Comparison of ENCODE assay signal across 17 cellular contexts in the genomic region with DNA sequence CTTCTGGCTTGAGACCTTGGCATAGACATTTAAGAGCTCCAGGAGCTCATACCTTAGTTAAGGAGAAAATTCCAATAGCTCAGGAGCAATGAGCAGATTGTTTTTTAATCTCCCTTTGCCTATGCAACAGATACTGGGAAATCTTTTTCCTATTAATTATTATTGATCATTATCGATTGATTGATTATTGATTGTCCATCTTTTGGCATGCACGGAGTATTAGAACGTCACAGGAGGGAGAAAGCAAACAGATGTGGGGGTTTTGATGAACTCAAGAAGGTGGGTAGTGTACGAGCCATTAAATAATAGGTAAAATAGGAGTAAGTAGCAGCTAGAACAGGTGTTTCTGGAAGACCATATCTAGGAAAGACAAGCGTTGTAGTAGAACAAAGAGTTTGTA.
A peak's percentile ranks its signal among the peaks of the same experiment; 100 is the strongest.
DNase-seq lines count a peak whose midpoint lies in the region; ATAC-seq, FAIRE-seq and TF ChIP-seq lines count a peak whose summit lies in the region.
"Had no signal": no experiment of that assay in that cellular context is flagged by ENCODE, and none has a peak within 500 bp of the region (broad histone marks: within the 10 kb centered on the region; RNA-seq: fewer than 3 reads in every experiment).

No MANE protein-coding gene starts in this region.

- H4K20me1 ChIP-seq in KMS-11 (ENCODE audit: insufficient read depth), result no peaks in the 10 kb centered on the region
- no peaks in the 10 kb centered on the region for H4K20me1 ChIP-seq in GM12878 (ENCODE audit: control insufficient read depth, insufficient read depth)
- no peaks in the 10 kb centered on the region for H4K20me1 ChIP-seq in neural progenitor cell (ENCODE audit: low read depth)

- no peak for FAIRE-seq in GM12878 (lab: Jason Lieb, UNC)
- FAIRE-seq: A549 had no signal

- peaks cover 6% of the 10 kb centered on the region for H3K9me3 Mint-ChIP-seq in neural progenitor cell
- H3K9me3 Mint-ChIP-seq: CD4-positive, alpha-beta T cell; H9 had no signal

- H3K9me3 ChIP-seq in GM12878 (replicated peaks; ENCODE audit: control insufficient read depth, insufficient read depth, low read length) (no peaks in the 10 kb centered on the region), neural progenitor cell (ENCODE audit: low read depth) (no peaks in the 10 kb centered on the region)
- H3K9me3 ChIP-seq: A549, Caco-2 had no signal

- no peak for TF ChIP-seq POLR2A in GM12878 (IDR thresholded peaks at IDR 0.05; ENCODE audit: low read depth, low read length)

- H3K36me3 ChIP-seq in KMS-11 (ENCODE audit: insufficient read depth) (no peaks in the 10 kb centered on the region), GM12878 (ENCODE audit: control insufficient read depth in 2 of 2, insufficient read depth in 2 of 2, low read length in 1 of 2) (no peaks in the 10 kb centered on the region), neural progenitor cell (no peaks in the 10 kb centered on the region)

- H3K27me3 ChIP-seq in KMS-11 (ENCODE audit: insufficient read depth, low read depth) (no peaks in the 10 kb centered on the region), GM12878 (replicated peaks in 1 of 2; ENCODE audit: control insufficient read depth in 2 of 2, insufficient read depth in 2 of 2, low read length in 1 of 2) (0 out of 4 replicates have a peak, but pooled peaks cover 0 to 2% of the 10 kb centered on the region in 2 experiments), neural progenitor cell (no peaks in the 10 kb centered on the region)

- H3K4me3 ChIP-seq in KMS-11 (IDR thresholded peaks at IDR 0.05; ENCODE audit: insufficient read depth, low read depth, low read length), result no peak overlapping the region
- no peak overlapping the region for H3K4me3 ChIP-seq in GM12878
- no peak overlapping the region for H3K4me3 ChIP-seq in neural progenitor cell
- H3K4me3 ChIP-seq: A549 had no signal

- H3K4me3 Mint-ChIP-seq in neural progenitor cell, result no peak overlapping the region
- H3K4me3 Mint-ChIP-seq: CD4-positive, alpha-beta T cell; H9 had no signal

- 28% methylated on average over 5 of the region's 5 CpGs for WGBS in GM12878 (ENCODE audit: insufficient coverage, insufficient replicate concordance, low lambda C conversion rate, missing lambda C conversion rate)

- POLR2A ChIA-PET in GM12878 (lab: Charles Lee), result no interaction called here

- H3K4me2 ChIP-seq in KMS-11, result peak overlapping the region; percentile 49
- no peak overlapping the region for H3K4me2 ChIP-seq in GM12878 (ENCODE audit: control insufficient read depth, insufficient read depth)
- H3K4me2 ChIP-seq in neural progenitor cell, result no peak overlapping the region
- H3K4me2 ChIP-seq: A549 had no signal

- CTCF ChIA-PET in GM12878 (lab: Yijun Ruan, JAX), result interaction anchor here (0.6 to 2.3 kb wide), 9 partner anchors 10 to 1662 kb away, joined by 3 to 12 read pairs (median 5); no protein-coding TSS in a partner anchor

- in situ Hi-C loops in GM12878 (cut with MboI), result no loop called here

- no peaks in the 10 kb centered on the region for H3F3A ChIP-seq in neural progenitor cell (ENCODE audit: low read depth)

- SMC1A ChIA-PET in GM12878 (lab: Charles Lee; ENCODE audit: uncharacterized antibody, unreplicated experiment), result interaction anchor here (0.9 to 1.5 kb wide), 2 partner anchors 30 to 46 kb away, joined by 3 to 4 read pairs; no protein-coding TSS in a partner anchor

- peaks cover 33% of the 10 kb centered on the region for H3K4me1 Mint-ChIP-seq in neural progenitor cell

- H3K27ac Mint-ChIP-seq in neural progenitor cell, result peak overlapping the region; percentile 20
- H3K27ac Mint-ChIP-seq: CD4-positive, alpha-beta T cell; H9 had no signal

- no peak for TF ChIP-seq RAD21 in GM12878 (IDR thresholded peaks at IDR 0.05; ENCODE audit: insufficient read depth, low read depth, low read length)

- RAD21 ChIA-PET in GM12878 (lab: Charles Lee; ENCODE audit: unreplicated experiment), result interaction anchor here (0.6 to 1.8 kb wide), 2 partner anchors 46 to 1663 kb away, joined by 3 to 7 read pairs; no protein-coding TSS in a partner anchor

- H3K27ac ChIP-seq in KMS-11 (no peak overlapping the region), GM12878 (ENCODE audit: control insufficient read depth, insufficient read depth) (no peak overlapping the region), neural progenitor cell (no peak overlapping the region)
- H3K27ac ChIP-seq: 22Rv1, A549, C4-2B had no signal

- BruUV-seq in GM12878 (replicated peaks; lab: Mats Ljungman, UMichigan), result no TSS peak

- H3K9ac ChIP-seq in KMS-11 (no peak overlapping the region), GM12878 (ENCODE audit: control insufficient read depth, insufficient read depth, low read length) (no peak overlapping the region), neural progenitor cell (no peak overlapping the region)

- H2AFZ ChIP-seq in KMS-11 (ENCODE audit: low read depth), result no peak overlapping the region
- H2AFZ ChIP-seq in GM12878 (ENCODE audit: control insufficient read depth, low read depth, low read length), result no peak overlapping the region
- no peak overlapping the region for H2AFZ ChIP-seq in neural progenitor cell (replicated peaks)

- H3K79me2 ChIP-seq in KMS-11 (ENCODE audit: insufficient read depth, low read depth) (no peaks in the 10 kb centered on the region), GM12878 (ENCODE audit: control insufficient read depth, insufficient read depth, low read length) (no peaks in the 10 kb centered on the region), neural progenitor cell (ENCODE audit: low read depth) (no peaks in the 10 kb centered on the region)

- TF ChIP-seq CTCF in KMS-11 (conservative IDR thresholded peaks at IDR 0.05; ENCODE audit: low read depth, low read length) (no peak), GM12878 (IDR thresholded peaks at IDR 0.05 in 2 of 3, conservative IDR thresholded peaks at IDR 0.05 in 1 of 3; ENCODE audit: control insufficient read depth in 2 of 3, extremely low read depth in 1 of 3, insufficient read depth in 1 of 3, low read depth in 3 of 3, low read length in 3 of 3) (no peak), neural progenitor cell (IDR thresholded peaks at IDR 0.05) (no peak)

- TF ChIP-seq EP300 in GM12878 (IDR thresholded peaks at IDR 0.05; ENCODE audit: borderline replicate concordance in 1 of 2, control insufficient read depth in 1 of 2, low read depth in 2 of 2, low read length in 2 of 2), result no peak

- peaks cover 6% of the 10 kb centered on the region for H3K27me3 Mint-ChIP-seq in neural progenitor cell (ENCODE audit: insufficient read depth, low read depth)

- H3K4me1 ChIP-seq in KMS-11 (ENCODE audit: low read depth, poor library complexity, severe bottlenecking) (peaks cover 6% of the 10 kb centered on the region), GM12878 (ENCODE audit: control insufficient read depth, insufficient read depth, low read length) (no peaks in the 10 kb centered on the region), neural progenitor cell (peaks cover 12% of the 10 kb centered on the region)
- H3K4me1 ChIP-seq: A549, Caco-2 had no signal

- ATAC-seq in GM12878 (no peak), GM21825 (IDR thresholded peaks at IDR 0.05; ENCODE audit: unreplicated experiment) (no peak)

- H3K36me3 Mint-ChIP-seq in neural progenitor cell, result no peaks in the 10 kb centered on the region

- intact Hi-C loops in GM12878 (cut with micrococcal nuclease; ENCODE audit: unreplicated experiment), result loop anchor here (5.0 kb wide), 2 partner anchors 1567 to 1662 kb away; a partner anchor contains a TSS

- peak; percentile 10 for DNase-seq in NCI-H2107 treated with DMSO at 0.1 percent for 48 hours (lab: John Stamatoyannopoulos, UW; ENCODE audit: unreplicated experiment)
- DNase-seq in NCI-H2107 (lab: John Stamatoyannopoulos, UW), result no peak
- no peak for DNase-seq in GM12878 (ENCODE audit: low read depth, low spot score)
- no peak for DNase-seq in neural progenitor cell (ENCODE audit: low spot score)
- no peak for DNase-seq in activated T-cell treated with anti-CD3 and anti-CD28 coated beads, Interleukin-2, amount 50 U/mL, for 48 hours
- no peak for DNase-seq in T-helper 9 cell
- DNase-seq: CD4-positive, alpha-beta T cell; DMS153; DMS79; GDM1 had no signal

TF ChIP-seq in GM12878, 131 proteins besides CTCF, POLR2A, EP300 and RAD21 (continues in another document):
- TF ChIP-seq, protein P1, sequence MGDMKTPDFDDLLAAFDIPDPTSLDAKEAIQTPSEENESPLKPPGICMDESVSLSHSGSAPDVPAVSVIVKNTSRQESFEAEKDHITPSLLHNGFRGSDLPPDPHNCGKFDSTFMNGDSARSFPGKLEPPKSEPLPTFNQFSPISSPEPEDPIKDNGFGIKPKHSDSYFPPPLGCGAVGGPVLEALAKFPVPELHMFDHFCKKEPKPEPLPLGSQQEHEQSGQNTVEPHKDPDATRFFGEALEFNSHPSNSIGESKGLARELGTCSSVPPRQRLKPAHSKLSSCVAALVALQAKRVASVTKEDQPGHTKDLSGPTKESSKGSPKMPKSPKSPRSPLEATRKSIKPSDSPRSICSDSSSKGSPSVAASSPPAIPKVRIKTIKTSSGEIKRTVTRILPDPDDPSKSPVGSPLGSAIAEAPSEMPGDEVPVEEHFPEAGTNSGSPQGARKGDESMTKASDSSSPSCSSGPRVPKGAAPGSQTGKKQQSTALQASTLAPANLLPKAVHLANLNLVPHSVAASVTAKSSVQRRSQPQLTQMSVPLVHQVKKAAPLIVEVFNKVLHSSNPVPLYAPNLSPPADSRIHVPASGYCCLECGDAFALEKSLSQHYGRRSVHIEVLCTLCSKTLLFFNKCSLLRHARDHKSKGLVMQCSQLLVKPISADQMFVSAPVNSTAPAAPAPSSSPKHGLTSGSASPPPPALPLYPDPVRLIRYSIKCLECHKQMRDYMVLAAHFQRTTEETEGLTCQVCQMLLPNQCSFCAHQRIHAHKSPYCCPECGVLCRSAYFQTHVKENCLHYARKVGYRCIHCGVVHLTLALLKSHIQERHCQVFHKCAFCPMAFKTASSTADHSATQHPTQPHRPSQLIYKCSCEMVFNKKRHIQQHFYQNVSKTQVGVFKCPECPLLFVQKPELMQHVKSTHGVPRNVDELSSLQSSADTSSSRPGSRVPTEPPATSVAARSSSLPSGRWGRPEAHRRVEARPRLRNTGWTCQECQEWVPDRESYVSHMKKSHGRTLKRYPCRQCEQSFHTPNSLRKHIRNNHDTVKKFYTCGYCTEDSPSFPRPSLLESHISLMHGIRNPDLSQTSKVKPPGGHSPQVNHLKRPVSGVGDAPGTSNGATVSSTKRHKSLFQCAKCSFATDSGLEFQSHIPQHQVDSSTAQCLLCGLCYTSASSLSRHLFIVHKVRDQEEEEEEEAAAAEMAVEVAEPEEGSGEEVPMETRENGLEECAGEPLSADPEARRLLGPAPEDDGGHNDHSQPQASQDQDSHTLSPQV (IDR thresholded peaks at IDR 0.05), result no peak
